17 cellular contexts compared by ENCODE assay signal in the genomic region with DNA sequence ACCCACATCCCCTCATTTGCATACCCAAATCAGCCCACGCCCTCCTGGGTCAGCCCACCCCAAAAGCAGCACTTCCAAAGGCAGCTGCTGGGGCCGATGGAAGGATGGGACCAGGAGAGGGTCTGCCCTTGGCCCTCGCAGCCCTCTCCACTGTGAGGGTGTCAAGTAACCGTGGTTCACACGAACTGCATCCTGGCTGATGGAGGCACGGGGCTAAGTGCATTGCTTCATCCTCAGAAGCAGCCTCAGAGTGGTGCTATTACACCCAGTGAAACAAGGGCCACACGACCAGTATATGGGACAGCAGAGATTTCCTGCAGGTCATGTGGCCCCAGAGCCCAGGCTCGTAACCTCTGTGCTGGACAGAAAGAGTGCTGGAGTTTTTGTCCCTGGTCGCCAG. TPM values are rescaled to one million over a fixed set of nuclear protein-coding genes. Genes with fewer than 3 reads are reported as not detected.
DNase-seq lines count a peak whose midpoint lies in the region; ATAC-seq and TF ChIP-seq lines count a peak whose summit lies in the region.
"Had no signal": no experiment of that assay in that cellular context is flagged by ENCODE, and none has a peak within 500 bp of the region (broad histone marks: within the 10 kb centered on the region; RNA-seq: fewer than 3 reads in every experiment).

No MANE protein-coding gene starts in this region.

- TF ChIP-seq CTCF in heart left ventricle (IDR thresholded peaks at IDR 0.05) = no peak

- intact Hi-C loops in Right ventricle myocardium inferior (cut with DNase I) = no loop called here
- intact Hi-C loops in cardiac septum (cut with DNase I) = loop anchor here (5.0 kb wide), 1 partner anchor 60 kb away; a partner anchor contains a TSS
- intact Hi-C loops in heart left ventricle (cut with DNase I) = no loop called here

- ATAC-seq in Right ventricle myocardium inferior (no peak), heart left ventricle (peak in 2 of 4 donors; percentile 2 to 19)
- ATAC-seq: CD8-positive, alpha-beta T cell had no signal

- peaks cover 0 to 21% (median 6%) of the 10 kb centered on the region in 12 donors for H3K9me3 ChIP-seq in heart left ventricle
- no peaks in the 10 kb centered on the region for H3K9me3 ChIP-seq in mucosa of rectum (ENCODE audit: control insufficient read depth in 2 of 2, low read length in 2 of 2)

- peak overlapping the region; percentile 54 to 72 for H3K9ac ChIP-seq in mucosa of rectum (ENCODE audit: low read depth in 1 of 2, low read length in 2 of 2)

- WGBS in heart left ventricle, 4 donors = 51 to 65% (median 55%) methylated on average over 4 to 9 of the region's 9 CpGs

- peaks cover 3 to 32% (median 17%) of the 10 kb centered on the region in 12 donors for H3K4me1 ChIP-seq in heart left ventricle
- peaks cover 32 to 36% of the 10 kb centered on the region in 2 donors for H3K4me1 ChIP-seq in mucosa of rectum (ENCODE audit: control insufficient read depth in 2 of 2, insufficient read depth in 2 of 2, low read length in 2 of 2)
- H3K4me1 ChIP-seq: SJSA1 had no signal

- no peak for TF ChIP-seq POLR2A in heart left ventricle (IDR thresholded peaks at IDR 0.05)

- H3K27ac ChIP-seq in heart left ventricle (peak overlapping the region in 11 of 12 donors; percentile 1 to 77 (median 58)), mucosa of rectum (ENCODE audit: low read depth in 2 of 2, low read length in 2 of 2) (peak overlapping the region; percentile 95 to 97)
- H3K27ac ChIP-seq: SJSA1 had no signal

- H3K36me3 ChIP-seq in heart left ventricle (no peaks in the 10 kb centered on the region), mucosa of rectum (ENCODE audit: control insufficient read depth in 2 of 2, insufficient read depth in 2 of 2, low read length in 2 of 2) (no peaks in the 10 kb centered on the region)
- H3K36me3 ChIP-seq: SJSA1 had no signal

- H3K27me3 ChIP-seq in heart left ventricle (no peaks in the 10 kb centered on the region), mucosa of rectum (ENCODE audit: control insufficient read depth in 2 of 2, insufficient read depth in 2 of 2, low read length in 2 of 2) (no peaks in the 10 kb centered on the region)
- H3K27me3 ChIP-seq: SJSA1 had no signal

- H3K4me3 ChIP-seq in heart left ventricle (no peak overlapping the region), mucosa of rectum (ENCODE audit: low read length in 2 of 2) (no peak overlapping the region)
- H3K4me3 ChIP-seq: coronary artery, SJSA1 had no signal

- peak; percentile 13 for DNase-seq in Right ventricle myocardium inferior (ENCODE audit: missing footprints)
- no peak for DNase-seq in cardiac septum (ENCODE audit: low spot score)
- DNase-seq in heart left ventricle = peak in 1 of 5 donors; percentile 17
- no peak for DNase-seq in NK-92 (lab: John Stamatoyannopoulos, UW; ENCODE audit: unreplicated experiment)
- no peak for DNase-seq in activated CD4-positive, CD25-positive, alpha-beta regulatory T cell treated with anti-CD3 and anti-CD28 coated beads, Interleukin-2, amount 50 U/mL, for 72 hours
- no peak for DNase-seq in mucosa of gallbladder (ENCODE audit: low spot score)
- no peak for DNase-seq in activated gamma-delta T cell treated with Interleukin-2 at 50 U/mL for 16 hours
- DNase-seq: CD8-positive, alpha-beta T cell; erythroblast; KG1; naive B cell; NCI-H1105; NCI-H226; stimulated activated naive CD4-positive, alpha-beta T cell treated with Interleukin-2 at 50 U/mL for 16 hours had no signal

RNA-seq across cellular contexts. Expression of a gene that starts 13.2 kb away (rescaled TPM):
- 7.7 TPM for total RNA-seq in Right ventricle myocardium inferior
- 8.9 TPM for total RNA-seq in cardiac septum
- total RNA-seq in heart left ventricle = 10 to 100 TPM in 1 of 9 donors, 1 to 10 TPM in 8; 3.3 to 19.7 (median 7.0) TPM
- 10 to 100 TPM in 1 of 2 donors, 1 to 10 TPM in 1; 5.1 to 21.8 TPM for polyA plus RNA-seq in heart left ventricle
- total RNA-seq in mucosa of gallbladder = 96.5 TPM
